ENCODE assay signal across 23 cellular contexts in genomic region chr13:61277088-61277487, GRCh38.
DNase-seq lines count a peak whose midpoint lies in the region; FAIRE-seq and TF ChIP-seq lines count a peak whose summit lies in the region.
"Had no signal": no experiment of that assay in that cellular context is flagged by ENCODE, and none has a peak within 500 bp of the region (broad histone marks: within the 10 kb centered on the region; RNA-seq: fewer than 3 reads in every experiment).

No MANE protein-coding gene starts in this region.

- POLR2A ChIA-PET in A673 (lab: Charles Lee; ENCODE audit: low non-redundant PET): no interaction called here

- H3K36me3 ChIP-seq in mesenchymal stem cell (ENCODE audit: control insufficient read depth in 1 of 2, insufficient read depth in 2 of 2, low read depth in 1 of 2, low read length in 2 of 2) (no peaks in the 10 kb centered on the region), A673 (ENCODE audit: insufficient read depth, low read length, poor library complexity, severe bottlenecking) (no peaks in the 10 kb centered on the region)
- H3K36me3 ChIP-seq: BLaER1 treated with 17β-estradiol and CSF1 and Interleukin-3, amounts not matched to agents 10 nM and 100 nM had no signal

- H3K4me2 ChIP-seq in mesenchymal stem cell (ENCODE audit: low read length, poor library complexity, severe bottlenecking): no peak overlapping the region
- H3K4me2 ChIP-seq: A549; BLaER1 treated with 17β-estradiol and CSF1 and Interleukin-3, amounts not matched to agents 10 nM and 100 nM had no signal

- H3K27me3 ChIP-seq in mesenchymal stem cell (ENCODE audit: control insufficient read depth in 1 of 2, insufficient read depth in 1 of 2, low read length in 2 of 2) (no peaks in the 10 kb centered on the region), A673 (replicated peaks; ENCODE audit: insufficient read depth, low read depth, low read length, poor library complexity) (no peaks in the 10 kb centered on the region)
- H3K27me3 ChIP-seq: BLaER1 treated with 17β-estradiol and CSF1 and Interleukin-3, amounts not matched to agents 10 nM and 100 nM had no signal

- DNase-seq in ACHN: peak; percentile 38
- DNase-seq in glomerular visceral epithelial cell (ENCODE audit: extremely low spot score): peak; percentile 12
- DNase-seq in mesenchymal stem cell: no peak
- DNase-seq in A673 (ENCODE audit: low spot score): no peak
- no peak for DNase-seq in stimulated activated naive CD4-positive, alpha-beta T cell (lab: John Stamatoyannopoulos, UW)
- no peak for DNase-seq in GM12892 (ENCODE audit: insufficient read length)
- DNase-seq: AML-193; CD4-positive, alpha-beta memory T cell; CD4-positive, CD25-positive, alpha-beta regulatory T cell; CD8-positive, alpha-beta memory T cell; COR-L47; DMS 273 treated with DMSO at 0.1 percent for 48 hours; DMS153; DMS53; DMS79; DND-41; EL; GDM1 had no signal

- no peak overlapping the region for H4K91ac ChIP-seq in mesenchymal stem cell (ENCODE audit: low read length)

- H2BK120ac ChIP-seq in mesenchymal stem cell (ENCODE audit: low read depth, low read length): no peak overlapping the region

- in situ Hi-C loops in ACHN (cut with HindIII; ENCODE audit: low pct_ligation_motif_present, low pct_unique_long_range_greater_than_20kb, low sequenced_read_pairs): no loop called here

- H3K9me3 ChIP-seq in mesenchymal stem cell (ENCODE audit: control insufficient read depth, low read length) (no peaks in the 10 kb centered on the region), A673 (ENCODE audit: low read depth, low read length, poor library complexity, severe bottlenecking) (no peaks in the 10 kb centered on the region)
- H3K9me3 ChIP-seq: A549; BLaER1 treated with 17β-estradiol and CSF1 and Interleukin-3, amounts not matched to agents 10 nM and 100 nM had no signal

- no peak overlapping the region for H3K4ac ChIP-seq in mesenchymal stem cell (ENCODE audit: low read depth in 1 of 2, low read length in 2 of 2)

- no peak overlapping the region for H2BK15ac ChIP-seq in mesenchymal stem cell (ENCODE audit: low read depth, poor library complexity, severe bottlenecking)

- no peak for FAIRE-seq in GM12892 (lab: Jason Lieb, UNC)
- FAIRE-seq: A549, GM12878, GM19239 had no signal

- intact Hi-C loops in A673 (cut with micrococcal nuclease; ENCODE audit: unreplicated experiment): no loop called here

- no peak overlapping the region for H3K9ac ChIP-seq in mesenchymal stem cell (ENCODE audit: low read length)
- H3K9ac ChIP-seq: BLaER1 treated with 17β-estradiol and CSF1 and Interleukin-3, amounts not matched to agents 10 nM and 100 nM had no signal

- no TSS peak for BruUV-seq in A673 (replicated peaks; lab: Mats Ljungman, UMichigan)

- no peak overlapping the region for H3K18ac ChIP-seq in mesenchymal stem cell (ENCODE audit: low read depth in 1 of 2, low read length in 2 of 2)

- no peak for TF ChIP-seq CTCF in A673 (conservative IDR thresholded peaks at IDR 0.05; ENCODE audit: low read depth, low read length)

- H2AFZ ChIP-seq in mesenchymal stem cell (ENCODE audit: low read depth, low read length): no peak overlapping the region

- no peaks in the 10 kb centered on the region for H3K79me1 ChIP-seq in mesenchymal stem cell (replicated peaks; ENCODE audit: low read length, poor library complexity, severe bottlenecking)

- peak overlapping the region; percentile 53 for H2AK5ac ChIP-seq in mesenchymal stem cell (ENCODE audit: low read length, severe bottlenecking)

- H3K4me1 ChIP-seq in mesenchymal stem cell (ENCODE audit: control insufficient read depth, insufficient read depth, low read depth, low read length) (no peaks in the 10 kb centered on the region), A673 (ENCODE audit: insufficient read depth, low read length, poor library complexity, severe bottlenecking) (no peaks in the 10 kb centered on the region)
- H3K4me1 ChIP-seq: A549; BLaER1 treated with 17β-estradiol and CSF1 and Interleukin-3, amounts not matched to agents 10 nM and 100 nM had no signal

- H3K27ac ChIP-seq in mesenchymal stem cell (ENCODE audit: low read length, poor library complexity, severe bottlenecking) (peak overlapping the region; percentile 61), A673 (ENCODE audit: low read depth, low read length, poor library complexity, severe bottlenecking) (no peak overlapping the region)
- H3K27ac ChIP-seq: 22Rv1; A549; BLaER1 treated with 17β-estradiol and CSF1 and Interleukin-3, amounts not matched to agents 10 nM and 100 nM had no signal

- WGBS in mesenchymal stem cell: 100% methylated on average over 1 of the region's 1 CpG

- H2BK12ac ChIP-seq in mesenchymal stem cell (ENCODE audit: low read length in 2 of 2): no peak overlapping the region

- TF ChIP-seq POLR2A in GM12892 (IDR thresholded peaks at IDR 0.05; ENCODE audit: low read depth, low read length): no peak

- no peak overlapping the region for H2BK5ac ChIP-seq in mesenchymal stem cell (ENCODE audit: low read depth, low read length, poor library complexity, severe bottlenecking)

- CTCF ChIA-PET in A673 (lab: Charles Lee): no interaction called here

- no peak overlapping the region for H3K14ac ChIP-seq in mesenchymal stem cell (ENCODE audit: low read length in 2 of 2)

- H3K4me3 ChIP-seq in mesenchymal stem cell (ENCODE audit: insufficient read depth in 1 of 2, low read depth in 1 of 2, low read length in 2 of 2): no peak overlapping the region
- H3K4me3 ChIP-seq in A673 (ENCODE audit: low read depth, low read length, poor library complexity, severe bottlenecking): no peak overlapping the region
- H3K4me3 ChIP-seq: A549; BLaER1 treated with 17β-estradiol and CSF1 and Interleukin-3, amounts not matched to agents 10 nM and 100 nM; GM12878 had no signal

- H3K23ac ChIP-seq in mesenchymal stem cell (ENCODE audit: low read length in 2 of 2): no peak overlapping the region

- H4K8ac ChIP-seq in mesenchymal stem cell (ENCODE audit: low read length): no peak overlapping the region

Comparison
In these comparisons a context has a peak if more than half of its experiments do, and no peak if none do; other contexts are left out.
1. DNase-seq: peak in ACHN (single experiment) and glomerular visceral epithelial cell (single experiment); none in mesenchymal stem cell (single experiment), A673 (single experiment), stimulated activated naive CD4-positive, alpha-beta T cell (0 of 6) and GM12892 (single experiment).